Comparison of ENCODE assay signal across 12 cellular contexts in the genomic region with DNA sequence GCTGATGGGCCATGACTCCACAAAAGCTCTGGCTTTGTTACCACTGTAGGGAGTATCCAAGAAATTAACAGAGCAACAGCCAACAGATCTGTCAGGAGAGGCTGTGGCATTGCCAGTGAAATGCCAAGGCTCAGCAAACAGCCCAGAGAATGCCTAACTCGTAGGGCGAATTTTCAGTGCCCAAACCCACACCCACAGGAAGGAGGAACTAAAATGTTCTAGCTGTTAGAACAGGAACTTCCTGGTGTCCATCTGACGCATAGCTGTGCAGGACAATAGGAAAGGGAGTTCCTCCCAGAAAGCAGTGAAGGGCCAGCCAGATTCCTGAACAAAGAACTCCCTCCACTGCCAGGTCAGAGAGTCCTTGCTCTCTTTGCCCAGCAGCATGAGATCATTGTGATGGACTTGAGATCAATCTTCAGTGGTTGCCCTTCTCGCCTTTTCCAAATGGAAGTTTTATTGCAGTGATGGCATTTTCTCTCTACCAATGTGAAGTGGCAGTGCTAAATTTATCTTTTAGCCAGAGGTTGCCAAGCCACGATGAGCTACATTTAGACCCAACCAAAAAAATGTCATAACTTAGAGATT.
A peak's percentile ranks its signal among the peaks of the same experiment; 100 is the strongest.
DNase-seq lines count a peak whose midpoint lies in the region; TF ChIP-seq lines count a peak whose summit lies in the region.
"Had no signal": no experiment of that assay in that cellular context is flagged by ENCODE, and none has a peak within 500 bp of the region (broad histone marks: within the 10 kb centered on the region; RNA-seq: fewer than 3 reads in every experiment).

No MANE protein-coding gene starts in this region.

- peak overlapping the region; percentile 50 for H3K27ac ChIP-seq in angular gyrus (ENCODE audit: low read depth, low read length)

- CTCF ChIA-PET in Calu3 (lab: Charles Lee) = no interaction called here

- peak; percentile 16 for DNase-seq in Calu3
- DNase-seq in head of caudate nucleus = peak in 24 of 42 donors; percentile 1 to 53 (median 16)
- peak; percentile 39 for DNase-seq in pons (ENCODE audit: low spot score)
- DNase-seq in NCI-H2227 treated with DMSO at 0.1 percent for 48 hours (lab: John Stamatoyannopoulos, UW) = no peak
- DNase-seq in NCI-H510A treated with DMSO at 0.1 percent for 48 hours (lab: John Stamatoyannopoulos, UW) = no peak
- no peak for DNase-seq in OCI-M2 (lab: John Stamatoyannopoulos, UW; ENCODE audit: unreplicated experiment)
- DNase-seq in activated naive CD8-positive, alpha-beta T cell treated with anti-CD3 and anti-CD28 coated beads for 36 hours = no peak
- DNase-seq: COR-L47, islet precursor cell, NCI-H2029 treated with DMSO at 0.1 percent for 48 hours had no signal

- intact Hi-C loops in Calu3 (cut with micrococcal nuclease; ENCODE audit: unreplicated experiment) = no loop called here
- intact Hi-C loops in head of caudate nucleus (cut with DNase I) = no loop called here

- no peak overlapping the region for H3K4me3 Mint-ChIP-seq in Calu3 (ENCODE audit: low read depth, unreplicated experiment)
- H3K4me3 Mint-ChIP-seq in activated naive CD8-positive, alpha-beta T cell treated with anti-CD3 and anti-CD28 coated beads for 36 hours = no peak overlapping the region
- H3K4me3 Mint-ChIP-seq: T-helper 2 cell treated with Interferon-gamma antibody and Interleukin-4, amounts not matched to agents 5 μg/mL and 100 μg/mL, for 36 hours had no signal

- H3K9me3 Mint-ChIP-seq in Calu3 (ENCODE audit: low read depth, unreplicated experiment) = no peaks in the 10 kb centered on the region
- H3K9me3 Mint-ChIP-seq in activated naive CD8-positive, alpha-beta T cell treated with anti-CD3 and anti-CD28 coated beads for 36 hours = no peaks in the 10 kb centered on the region
- H3K9me3 Mint-ChIP-seq: T-helper 2 cell treated with Interferon-gamma antibody and Interleukin-4, amounts not matched to agents 5 μg/mL and 100 μg/mL, for 36 hours had no signal

- no peaks in the 10 kb centered on the region for H3K4me1 Mint-ChIP-seq in Calu3 (ENCODE audit: low read depth, unreplicated experiment)
- H3K4me1 Mint-ChIP-seq in activated naive CD8-positive, alpha-beta T cell treated with anti-CD3 and anti-CD28 coated beads for 36 hours = no peaks in the 10 kb centered on the region

- no peak for TF ChIP-seq CTCF in Calu3 (IDR thresholded peaks at IDR 0.05; ENCODE audit: unreplicated experiment)

- no peak overlapping the region for H3K27ac Mint-ChIP-seq in Calu3 (ENCODE audit: unreplicated experiment)
- H3K27ac Mint-ChIP-seq in activated naive CD8-positive, alpha-beta T cell treated with anti-CD3 and anti-CD28 coated beads for 36 hours = no peak overlapping the region
- H3K27ac Mint-ChIP-seq: T-helper 2 cell treated with Interferon-gamma antibody and Interleukin-4, amounts not matched to agents 5 μg/mL and 100 μg/mL, for 36 hours had no signal

- H3K27me3 Mint-ChIP-seq in Calu3 (ENCODE audit: unreplicated experiment) = no peaks in the 10 kb centered on the region
- peaks cover 4% of the 10 kb centered on the region for H3K27me3 Mint-ChIP-seq in activated naive CD8-positive, alpha-beta T cell treated with anti-CD3 and anti-CD28 coated beads for 36 hours

- no peaks in the 10 kb centered on the region for H3K36me3 Mint-ChIP-seq in Calu3 (ENCODE audit: insufficient read depth, unreplicated experiment)
- H3K36me3 Mint-ChIP-seq in activated naive CD8-positive, alpha-beta T cell treated with anti-CD3 and anti-CD28 coated beads for 36 hours = no peaks in the 10 kb centered on the region

- no TSS peak for BruUV-seq in Calu3 (replicated peaks; lab: Mats Ljungman, UMichigan)

Comparison
In these comparisons a context has a peak if more than half of its experiments do, and no peak if none do; other contexts are left out.
1. DNase-seq: peak in Calu3 (single experiment), head of caudate nucleus (24 of 42) and pons (single experiment); none in NCI-H2227 treated with DMSO at 0.1 percent for 48 hours (single experiment), NCI-H510A treated with DMSO at 0.1 percent for 48 hours (single experiment), OCI-M2 (single experiment) and activated naive CD8-positive, alpha-beta T cell treated with anti-CD3 and anti-CD28 coated beads for 36 hours (single experiment).